In genomic region chrX:136525738-136526606, GRCh38 we compare ENCODE assay signal across 9 cellular contexts. TPM values are rescaled to one million over a fixed set of nuclear protein-coding genes. Genes with fewer than 3 reads are reported as not detected.
DNase-seq lines count a peak whose midpoint lies in the region; FAIRE-seq and TF ChIP-seq lines count a peak whose summit lies in the region.
"Had no signal": no experiment of that assay in that cellular context is flagged by ENCODE, and none has a peak within 500 bp of the region (broad histone marks: within the 10 kb centered on the region; RNA-seq: fewer than 3 reads in every experiment).

No MANE protein-coding gene starts in this region.

- H3K27me3 ChIP-seq in MG63 = no peaks in the 10 kb centered on the region

- H3K4me3 ChIP-seq in MG63 = no peak overlapping the region
- H3K4me3 ChIP-seq: skin epidermis had no signal

- TF ChIP-seq CTCF in AG09319 (IDR thresholded peaks at IDR 0.05; ENCODE audit: low read depth, low read length) = no peak

- DNase-seq in AG09319 (ENCODE audit: extremely low read depth, low read depth) (peak; percentile 43), MG63 (peak; percentile 81), dedifferentiated amniotic fluid mesenchymal stem cell (ENCODE audit: extremely low spot score) (peak; percentile 74), mucosa of gallbladder (ENCODE audit: low spot score) (peak; percentile 82), T-helper 9 cell (no peak), GM12892 (ENCODE audit: insufficient read length) (no peak), NCI-H1436 (lab: John Stamatoyannopoulos, UW) (no peak)
- DNase-seq in NK-92 treated with Interleukin-12 subunit alpha and Interleukin-12 subunit beta, amount 100 ng/mL, for 24 hours (lab: John Stamatoyannopoulos, UW) = no peak

- TF ChIP-seq POLR2A in GM12892 (IDR thresholded peaks at IDR 0.05; ENCODE audit: low read depth, low read length) = no peak

- no peak for FAIRE-seq in GM12892 (lab: Jason Lieb, UNC)

- no peaks in the 10 kb centered on the region for H3K9me3 ChIP-seq in MG63

- H3K36me3 ChIP-seq in MG63 = no peaks in the 10 kb centered on the region

RNA-seq across cellular contexts. Expression of gene VGLL1, which starts 6.0 kb away (rescaled TPM):
- total RNA-seq in MG63 (2014; rRNA removed; shearing (Covaris generic); ENCODE audit: low replicate concordance) = not detected in 2 replicates
- 0.78 TPM for total RNA-seq in mucosa of gallbladder
- polyA plus RNA-seq in GM12892 (2012; ENCODE audit: missing spikeins) = not detected

RNA-seq across cellular contexts. Expression of gene HTATSF1, which starts 28.6 kb away (rescaled TPM):
- 19.4 and 53.7 TPM in 2 replicates for total RNA-seq in MG63 (2014; rRNA removed; shearing (Covaris generic); ENCODE audit: low replicate concordance)
- 35.8 TPM for total RNA-seq in mucosa of gallbladder
- polyA plus RNA-seq in GM12892 (2012; ENCODE audit: missing spikeins) = 35.7 TPM

RNA-seq across cellular contexts. Expression of gene BRS3, which starts 38.2 kb away (rescaled TPM):
- not detected in 2 replicates for total RNA-seq in MG63 (2014; rRNA removed; shearing (Covaris generic); ENCODE audit: low replicate concordance)
- total RNA-seq in mucosa of gallbladder = not detected
- polyA plus RNA-seq in GM12892 (2012; ENCODE audit: missing spikeins) = not detected

Comparison
In these comparisons a context has a peak if more than half of its experiments do, and no peak if none do; other contexts are left out.
1. DNase-seq: peak in AG09319 (single experiment), MG63 (single experiment), dedifferentiated amniotic fluid mesenchymal stem cell (single experiment) and mucosa of gallbladder (single experiment); none in T-helper 9 cell (single experiment), GM12892 (single experiment), NCI-H1436 (single experiment) and NK-92 treated with Interleukin-12 subunit alpha and Interleukin-12 subunit beta, amount 100 ng/mL, for 24 hours (single experiment).